In genomic region chr13:40345149-40345514, GRCh38 we compare ENCODE assay signal across 31 cellular contexts.
A peak's percentile ranks its signal among the peaks of the same experiment; 100 is the strongest.
DNase-seq lines count a peak whose midpoint lies in the region; ATAC-seq and TF ChIP-seq lines count a peak whose summit lies in the region.
"Had no signal": no experiment of that assay in that cellular context is flagged by ENCODE, and none has a peak within 500 bp of the region (broad histone marks: within the 10 kb centered on the region; RNA-seq: fewer than 3 reads in every experiment).

No MANE protein-coding gene starts in this region.

- no peak for TF ChIP-seq POLR2A in gastrocnemius medialis (IDR thresholded peaks at IDR 0.05)

- H3K36me3 ChIP-seq in gastrocnemius medialis: no peaks in the 10 kb centered on the region
- H3K36me3 ChIP-seq: upper lobe of left lung had no signal

- no peaks in the 10 kb centered on the region for H3K27me3 ChIP-seq in gastrocnemius medialis
- H3K27me3 ChIP-seq: hepatocyte, upper lobe of left lung had no signal

- in situ Hi-C loops in gastrocnemius medialis (cut with MboI; ENCODE audit: low sequenced_read_pairs in 4 of 4): loop anchor here in 2 of 4 donors (10.0 kb wide), 2 partner anchors 110 to 120 kb away; no protein-coding TSS in a partner anchor

- H3K4me3 ChIP-seq in gastrocnemius medialis: no peak overlapping the region
- H3K4me3 ChIP-seq: hepatocyte, K562, lung, upper lobe of left lung had no signal

- H3K9me3 Mint-ChIP-seq in brain: peaks cover 0 to 8% (median 0%) of the 10 kb centered on the region in 5 experiments
- H3K9me3 Mint-ChIP-seq in osteocyte (ENCODE audit: unreplicated experiment): no peaks in the 10 kb centered on the region
- H3K9me3 Mint-ChIP-seq: activated naive CD8-positive, alpha-beta T cell treated with anti-CD3 and anti-CD28 coated beads, Interleukin-2, amount 50 U/mL, for 24 hours; activated T-cell treated with anti-CD3 and anti-CD28 coated beads, Interleukin-2, amount 50 U/mL, for 4 hours had no signal

- H3K9me3 ChIP-seq in gastrocnemius medialis: no peaks in the 10 kb centered on the region
- H3K9me3 ChIP-seq: upper lobe of left lung had no signal

- peaks cover 52 to 57% of the 10 kb centered on the region in 2 donors for H3K4me1 ChIP-seq in gastrocnemius medialis

- H3K4me3 Mint-ChIP-seq in brain: no peak overlapping the region
- no peak overlapping the region for H3K4me3 Mint-ChIP-seq in osteocyte (ENCODE audit: unreplicated experiment)
- H3K4me3 Mint-ChIP-seq: activated CD8-positive, alpha-beta memory T cell treated with anti-CD3 and anti-CD28 coated beads, Interleukin-2, amount 10 ng/mL, durations not matched to agents 7 days and 5 days; activated naive CD8-positive, alpha-beta T cell treated with anti-CD3 and anti-CD28 coated beads, Interleukin-2, amount 50 U/mL, for 24 hours; activated T-cell treated with anti-CD3 and anti-CD28 coated beads, Interleukin-2, amount 50 U/mL, for 4 hours; CD4-positive, CD25-positive, alpha-beta regulatory T cell; T-helper 17 cell had no signal

- H3K27me3 Mint-ChIP-seq in brain (peaks cover 8% of the 10 kb centered on the region), osteocyte (ENCODE audit: unreplicated experiment) (peaks cover 6% of the 10 kb centered on the region)
- H3K27me3 Mint-ChIP-seq: activated CD8-positive, alpha-beta memory T cell treated with anti-CD3 and anti-CD28 coated beads, Interleukin-2, amount 10 ng/mL, durations not matched to agents 7 days and 5 days; activated naive CD8-positive, alpha-beta T cell treated with anti-CD3 and anti-CD28 coated beads, Interleukin-2, amount 50 U/mL, for 24 hours; CD4-positive, CD25-positive, alpha-beta regulatory T cell; progenitor cell of endocrine pancreas; T-helper 17 cell had no signal

- H3K27ac Mint-ChIP-seq in brain (peak overlapping the region in 3 of 5 experiments; percentile 2 to 77 (median 61)), osteocyte (ENCODE audit: unreplicated experiment) (no peak overlapping the region)
- H3K27ac Mint-ChIP-seq: activated CD8-positive, alpha-beta memory T cell treated with anti-CD3 and anti-CD28 coated beads, Interleukin-2, amount 10 ng/mL, durations not matched to agents 7 days and 5 days; activated naive CD8-positive, alpha-beta T cell treated with anti-CD3 and anti-CD28 coated beads, Interleukin-2, amount 50 U/mL, for 24 hours; T-helper 17 cell had no signal

- H3K4me1 Mint-ChIP-seq in brain: peaks cover 76% of the 10 kb centered on the region
- H3K4me1 Mint-ChIP-seq in osteocyte (ENCODE audit: unreplicated experiment): peaks cover 31% of the 10 kb centered on the region
- H3K4me1 Mint-ChIP-seq: activated CD8-positive, alpha-beta memory T cell treated with anti-CD3 and anti-CD28 coated beads, Interleukin-2, amount 10 ng/mL, durations not matched to agents 7 days and 5 days; activated naive CD8-positive, alpha-beta T cell treated with anti-CD3 and anti-CD28 coated beads, Interleukin-2, amount 50 U/mL, for 24 hours had no signal

- TF ChIP-seq CTCF in brain (conservative IDR thresholded peaks at IDR 0.05) (no peak), gastrocnemius medialis (IDR thresholded peaks at IDR 0.05 in 4 of 5, conservative IDR thresholded peaks at IDR 0.05 in 1 of 5) (no peak), osteocyte (IDR thresholded peaks at IDR 0.05) (no peak)

- ATAC-seq in gastrocnemius medialis: peak in 1 of 2 donors; percentile 2
- no peak for ATAC-seq in HG03469 (IDR thresholded peaks at IDR 0.05; ENCODE audit: unreplicated experiment)
- no peak for ATAC-seq in HG03520 (IDR thresholded peaks at IDR 0.05; ENCODE audit: unreplicated experiment)
- ATAC-seq: activated CD4-positive, CD25-positive, alpha-beta regulatory T cell treated with anti-CD3 and anti-CD28 coated beads, Interleukin-2, amount 50 U/mL, for 24 hours; activated CD8-positive, alpha-beta memory T cell treated with anti-CD3 and anti-CD28 coated beads, Interleukin-2, amount 10 ng/mL, durations not matched to agents 7 days and 5 days; activated naive CD8-positive, alpha-beta T cell treated with anti-CD3 and anti-CD28 coated beads, Interleukin-2, amount 50 U/mL, for 24 hours; activated T-cell treated with anti-CD3 and anti-CD28 coated beads, Interleukin-2, amount 50 U/mL, for 4 hours; K562; SK-N-SH treated with all-trans-retinoic acid at 6 μM for 48 hours; T-helper 17 cell had no signal

- intact Hi-C loops in gastrocnemius medialis (cut with DNase I; ENCODE audit: low total_unique reads): loop anchor here (2.0 kb wide), 1 partner anchor 244 kb away; no protein-coding TSS in a partner anchor

- peak overlapping the region; percentile 84 to 94 (median 88) for H3K27ac ChIP-seq in gastrocnemius medialis
- H3K27ac ChIP-seq: hepatocyte had no signal

- no peaks in the 10 kb centered on the region for H3K36me3 Mint-ChIP-seq in brain
- no peaks in the 10 kb centered on the region for H3K36me3 Mint-ChIP-seq in osteocyte (ENCODE audit: unreplicated experiment)
- H3K36me3 Mint-ChIP-seq: activated CD8-positive, alpha-beta memory T cell treated with anti-CD3 and anti-CD28 coated beads, Interleukin-2, amount 10 ng/mL, durations not matched to agents 7 days and 5 days; CD4-positive, CD25-positive, alpha-beta regulatory T cell had no signal

- peak; percentile 44 for DNase-seq in DMS79 (lab: John Stamatoyannopoulos, UW)
- peak; percentile 66 for DNase-seq in medulla oblongata (ENCODE audit: extremely low spot score)
- peak in 1 of 2 donors; percentile 54 for DNase-seq in gastrocnemius medialis
- DNase-seq in osteocyte (ENCODE audit: extremely low spot score, unreplicated experiment): no peak
- no peak for DNase-seq in NCI-H526 treated with DMSO at 0.1 percent for 48 hours (lab: John Stamatoyannopoulos, UW)
- DNase-seq: activated CD4-positive, alpha-beta T cell treated with anti-CD3 and anti-CD28 coated beads, Interleukin-2, amount 50 U/mL, for 4 hours; activated CD8-positive, alpha-beta memory T cell treated with anti-CD3 and anti-CD28 coated beads, Interleukin-2, amount 10 ng/mL, durations not matched to agents 7 days and 5 days; activated gamma-delta T cell treated with Interleukin-2 at 50 U/mL for 16 hours; activated naive CD8-positive, alpha-beta T cell treated with anti-CD3 and anti-CD28 coated beads, Interleukin-2, amount 50 U/mL, for 24 hours; activated T-cell treated with anti-CD3 and anti-CD28 coated beads, Interleukin-2, amount 50 U/mL, for 4 hours; CD4-positive, CD25-positive, alpha-beta regulatory T cell; dermis blood vessel endothelial cell; GOT3; kidney glomerular epithelial cell; NCI-H1694 treated with DMSO at 0.1 percent for 48 hours; NCI-H510A treated with DMSO at 0.1 percent for 48 hours; NK-92 treated with Interleukin-12 subunit alpha and Interleukin-12 subunit beta, amount 100 ng/mL, for 24 hours; Right ventricle myocardium superior; stimulated activated CD4-positive, alpha-beta T cell treated with anti-CD3 and anti-CD28 coated beads, Interleukin-15, amount 100 ng/mL, for 24 hours; stimulated activated CD4-positive, alpha-beta T cell treated with anti-CD3 and anti-CD28 coated beads, Interleukin-4, amount 100 ng/mL, for 4 hours; T-helper 17 cell; upper lobe of left lung had no signal

Comparison
In these comparisons a context has a peak if more than half of its experiments do, and no peak if none do; other contexts are left out.
1. DNase-seq: peak in DMS79 (single experiment) and medulla oblongata (single experiment); none in osteocyte (single experiment) and NCI-H526 treated with DMSO at 0.1 percent for 48 hours (single experiment).